ENCODE assay signal across 10 cellular contexts in genomic region chr11:47577460-47578041, GRCh38. TPM values are rescaled to one million over a fixed set of nuclear protein-coding genes. Genes with fewer than 3 reads are reported as not detected.
DNase-seq lines count a peak whose midpoint lies in the region; ATAC-seq and TF ChIP-seq lines count a peak whose summit lies in the region.
"Had no signal": no experiment of that assay in that cellular context is flagged by ENCODE, and none has a peak within 500 bp of the region (broad histone marks: within the 10 kb centered on the region; RNA-seq: fewer than 3 reads in every experiment).

No MANE protein-coding gene starts in this region.

- H3K9ac ChIP-seq in rectal smooth muscle tissue (ENCODE audit: low read length): no peak overlapping the region

- no peaks in the 10 kb centered on the region for H3K9me3 ChIP-seq in RWPE2 (ENCODE audit: severe bottlenecking)

- ATAC-seq in RWPE2 (ENCODE audit: low read depth) (peak; percentile 6; the same call in 1 of the 3 replicates), HG03045 (IDR thresholded peaks at IDR 0.05; ENCODE audit: unreplicated experiment) (no peak)

- H3K36me3 ChIP-seq in RWPE2 (ENCODE audit: low read depth) (peaks cover 71% of the 10 kb centered on the region), rectal smooth muscle tissue (ENCODE audit: control insufficient read depth, insufficient read depth, low read length) (peaks cover 24% of the 10 kb centered on the region)

- peaks cover 8% of the 10 kb centered on the region for H3K4me1 ChIP-seq in RWPE2 (ENCODE audit: insufficient read depth, poor library complexity, severe bottlenecking)
- H3K4me1 ChIP-seq in rectal smooth muscle tissue (ENCODE audit: control insufficient read depth, insufficient read depth, low read length): peaks cover 20% of the 10 kb centered on the region

- peak overlapping the region; percentile 51 for H3K27ac ChIP-seq in RWPE2 (ENCODE audit: poor library complexity, severe bottlenecking)
- H3K27ac ChIP-seq in rectal smooth muscle tissue (ENCODE audit: low read depth, low read length): no peak overlapping the region

- no peak for TF ChIP-seq CTCF in RWPE2 (IDR thresholded peaks at IDR 0.05; ENCODE audit: poor library complexity, severe bottlenecking)
- TF ChIP-seq CTCF in epithelial cell of proximal tubule (conservative IDR thresholded peaks at IDR 0.05; ENCODE audit: low read depth, low read length): no peak

- H3K27me3 ChIP-seq in RWPE2 (ENCODE audit: insufficient read depth, poor library complexity, severe bottlenecking) (no peaks in the 10 kb centered on the region), rectal smooth muscle tissue (ENCODE audit: control insufficient read depth, insufficient read depth, low read length) (no peaks in the 10 kb centered on the region)

- no peak for DNase-seq in RWPE2 (ENCODE audit: low spot score)
- no peak for DNase-seq in epithelial cell of proximal tubule (ENCODE audit: low read depth)
- DNase-seq in AG08395 (ENCODE audit: low spot score): no peak
- no peak for DNase-seq in GM03348 (ENCODE audit: low spot score)
- no peak for DNase-seq in RKO (ENCODE audit: low spot score)
- DNase-seq: NCI-H226, right cardiac atrium had no signal

- H3K4me3 ChIP-seq in GM08714 (ENCODE audit: low read length) (peak overlapping the region; percentile 98; the same call in 1 of the 2 replicates), RWPE2 (ENCODE audit: severe bottlenecking) (peak overlapping the region; percentile 93), epithelial cell of proximal tubule (ENCODE audit: low read depth, low read length) (peak overlapping the region; percentile 95), rectal smooth muscle tissue (ENCODE audit: low read length) (peak overlapping the region; percentile 83)

RNA-seq across cellular contexts. Expression of gene KBTBD4, which starts 1.2 kb away (rescaled TPM):
- 12.3 and 27.2 TPM in 2 replicates for total RNA-seq in epithelial cell of proximal tubule

RNA-seq across cellular contexts. Expression of gene NDUFS3, which starts 1.3 kb away (rescaled TPM):
- 85.6 and 89.3 TPM in 2 replicates for total RNA-seq in epithelial cell of proximal tubule

RNA-seq across cellular contexts. Expression of gene FAM180B, which starts 8.9 kb away (rescaled TPM):
- not detected in 2 replicates for total RNA-seq in epithelial cell of proximal tubule

RNA-seq across cellular contexts. Expression of gene PTPMT1, which starts 12.2 kb away (rescaled TPM):
- 124 and 170 TPM in 2 replicates for total RNA-seq in epithelial cell of proximal tubule

RNA-seq across cellular contexts. Expression of gene C1QTNF4, which starts 16.7 kb away (rescaled TPM):
- 2.9 and 3.1 TPM in 2 replicates for total RNA-seq in epithelial cell of proximal tubule
